In the genomic region with DNA sequence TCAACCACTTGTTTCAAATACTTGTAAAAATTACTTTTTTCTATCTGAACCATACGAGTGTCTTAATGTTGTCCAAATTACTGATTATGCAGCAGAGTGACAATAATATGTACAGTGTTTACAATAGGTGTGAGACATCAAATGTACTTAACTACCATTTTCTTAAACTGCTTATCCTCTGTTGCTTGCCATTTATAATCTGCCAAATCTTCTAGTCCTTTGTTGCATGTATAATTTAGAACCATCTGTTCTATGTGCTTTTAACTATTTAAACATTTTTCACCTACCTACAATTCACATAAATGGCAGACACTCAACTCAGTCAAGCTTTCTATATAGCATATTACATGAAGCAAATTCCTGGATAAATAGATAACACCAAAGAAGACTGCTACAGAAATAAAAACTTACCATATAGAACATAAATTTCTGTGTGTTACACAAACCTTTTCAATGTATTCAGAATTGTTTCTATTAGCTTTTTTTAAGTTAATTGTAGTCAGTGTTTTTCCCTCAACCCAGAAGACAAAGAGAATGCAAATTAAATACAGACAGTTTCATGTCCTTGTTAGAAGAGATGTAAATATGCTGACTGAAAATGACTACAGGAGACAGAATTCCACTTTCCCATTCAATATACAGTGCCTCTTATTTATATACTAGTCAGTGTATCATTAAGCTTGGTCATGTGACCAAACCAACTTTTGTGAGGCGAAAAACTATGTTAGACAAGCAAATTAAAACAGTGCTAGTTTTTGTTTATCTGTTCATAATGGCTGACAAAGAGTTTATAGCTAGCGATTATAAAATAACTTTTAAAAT, we compare ENCODE assay signal across 8 cellular contexts. TPM values are rescaled to one million over a fixed set of nuclear protein-coding genes. Genes with fewer than 3 reads are reported as not detected.
DNase-seq lines count a peak whose midpoint lies in the region; ATAC-seq and TF ChIP-seq lines count a peak whose summit lies in the region.

No MANE protein-coding gene starts in this region.

- ATAC-seq in GM18861 (IDR thresholded peaks at IDR 0.05; ENCODE audit: unreplicated experiment): no peak

- peak overlapping the region; percentile 98 for H3K27ac Mint-ChIP-seq in progenitor cell of endocrine pancreas
- no peak overlapping the region for H3K27ac Mint-ChIP-seq in activated CD4-positive, alpha-beta T cell treated with anti-CD3 and anti-CD28 coated beads, Interleukin-2, amount 10 ng/mL, durations not matched to agents 24 days and 14 days

- H3K4me1 Mint-ChIP-seq in progenitor cell of endocrine pancreas (ENCODE audit: low read depth): peaks cover 38% of the 10 kb centered on the region
- H3K4me1 Mint-ChIP-seq in activated CD4-positive, alpha-beta T cell treated with anti-CD3 and anti-CD28 coated beads, Interleukin-2, amount 10 ng/mL, durations not matched to agents 24 days and 14 days: peaks cover 11% of the 10 kb centered on the region

- peak; percentile 90 for DNase-seq in DMS79 treated with DMSO at 0.1 percent for 48 hours (lab: John Stamatoyannopoulos, UW)
- DNase-seq in DMS79 (lab: John Stamatoyannopoulos, UW): no peak
- no peak for DNase-seq in NT2/D1 (ENCODE audit: low read depth, low spot score)
- DNase-seq in epithelial cell of proximal tubule (ENCODE audit: low read depth): no peak
- no peak for DNase-seq in progenitor cell of endocrine pancreas (ENCODE audit: low spot score, unreplicated experiment)
- DNase-seq in activated CD4-positive, alpha-beta T cell treated with anti-CD3 and anti-CD28 coated beads, Interleukin-2, amount 10 ng/mL, durations not matched to agents 24 days and 14 days: no peak
- no peak for DNase-seq in AG08395 (ENCODE audit: low spot score)

- intact Hi-C loops in activated CD4-positive, alpha-beta T cell treated with anti-CD3 and anti-CD28 coated beads, Interleukin-2, amount 10 ng/mL, durations not matched to agents 24 days and 14 days (cut with micrococcal nuclease): loop anchor here (2.0 kb wide), 1 partner anchor 99 kb away; the partner anchor contains the start of gene MARCHF7

- H3K9me3 Mint-ChIP-seq in progenitor cell of endocrine pancreas (ENCODE audit: low read depth): no peaks in the 10 kb centered on the region
- H3K9me3 Mint-ChIP-seq in activated CD4-positive, alpha-beta T cell treated with anti-CD3 and anti-CD28 coated beads, Interleukin-2, amount 10 ng/mL, durations not matched to agents 24 days and 14 days: no peaks in the 10 kb centered on the region

- no peaks in the 10 kb centered on the region for H3K27me3 Mint-ChIP-seq in progenitor cell of endocrine pancreas
- peaks cover 39% of the 10 kb centered on the region for H3K27me3 Mint-ChIP-seq in activated CD4-positive, alpha-beta T cell treated with anti-CD3 and anti-CD28 coated beads, Interleukin-2, amount 10 ng/mL, durations not matched to agents 24 days and 14 days

- peak overlapping the region; percentile 11 for H3K9ac ChIP-seq in NT2/D1 (ENCODE audit: insufficient read length, low read depth)

- H3K9me3 ChIP-seq in NT2/D1 (ENCODE audit: insufficient read depth, low read length): no peaks in the 10 kb centered on the region

- no peaks in the 10 kb centered on the region for H3K27me3 ChIP-seq in NT2/D1 (ENCODE audit: insufficient read depth, insufficient read length)

- H3K36me3 Mint-ChIP-seq in progenitor cell of endocrine pancreas (ENCODE audit: insufficient read depth): no peaks in the 10 kb centered on the region
- H3K36me3 Mint-ChIP-seq in activated CD4-positive, alpha-beta T cell treated with anti-CD3 and anti-CD28 coated beads, Interleukin-2, amount 10 ng/mL, durations not matched to agents 24 days and 14 days (ENCODE audit: low read depth): no peaks in the 10 kb centered on the region

- H3K4me3 ChIP-seq in NT2/D1 (ENCODE audit: insufficient read length, low read depth) (peak overlapping the region; percentile 89), epithelial cell of proximal tubule (ENCODE audit: low read depth, low read length) (peak overlapping the region; percentile 81)

- TF ChIP-seq CTCF in epithelial cell of proximal tubule (conservative IDR thresholded peaks at IDR 0.05; ENCODE audit: low read depth, low read length) (no peak), progenitor cell of endocrine pancreas (IDR thresholded peaks at IDR 0.05; ENCODE audit: unreplicated experiment) (no peak)

- H3K4me1 ChIP-seq in NT2/D1 (ENCODE audit: insufficient read depth, insufficient read length): no peaks in the 10 kb centered on the region

- H3K36me3 ChIP-seq in NT2/D1 (ENCODE audit: insufficient read depth, insufficient read length, low read length): no peaks in the 10 kb centered on the region

- H3K4me3 Mint-ChIP-seq in progenitor cell of endocrine pancreas (ENCODE audit: low read depth): peak overlapping the region; percentile 80
- no peak overlapping the region for H3K4me3 Mint-ChIP-seq in activated CD4-positive, alpha-beta T cell treated with anti-CD3 and anti-CD28 coated beads, Interleukin-2, amount 10 ng/mL, durations not matched to agents 24 days and 14 days

RNA-seq across cellular contexts. Expression of gene BAZ2B, which starts 2.6 kb away (rescaled TPM):
- total RNA-seq in epithelial cell of proximal tubule: 13.0 and 34.1 TPM in 2 replicates
- 150 and 155 TPM in 2 replicates for total RNA-seq in progenitor cell of endocrine pancreas
- 3.8 and 4.2 TPM in 2 replicates for total RNA-seq in activated CD4-positive, alpha-beta T cell treated with anti-CD3 and anti-CD28 coated beads, Interleukin-2, amount 10 ng/mL, durations not matched to agents 24 days and 14 days
